ENCODE assay signal across 1 cellular context in the genomic region with DNA sequence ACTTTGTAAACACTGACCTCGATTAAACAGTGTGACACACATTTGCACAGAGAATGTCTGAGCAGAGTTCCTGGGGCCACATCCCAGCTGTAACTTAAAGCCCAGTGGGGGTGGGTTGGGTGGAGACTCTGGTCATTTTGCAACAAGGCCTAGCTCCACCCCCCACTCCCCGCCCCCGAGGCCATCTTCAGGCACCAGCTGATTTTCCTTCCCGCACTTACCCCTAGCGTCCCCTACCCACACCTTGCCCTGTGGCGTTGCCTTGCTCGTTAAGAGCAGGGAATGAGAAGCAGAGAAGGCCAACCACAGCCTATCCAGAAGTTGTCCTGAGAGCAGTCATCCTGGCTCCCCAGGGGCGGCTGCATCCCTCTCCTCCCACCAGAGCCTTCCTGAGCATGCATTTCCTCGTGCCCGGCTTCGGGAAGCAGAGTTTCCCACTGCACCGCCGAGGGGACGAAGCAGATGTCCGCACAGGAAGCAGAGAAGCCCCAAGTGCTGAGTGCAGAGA.
TF ChIP-seq lines count a peak whose summit lies in the region.

No MANE protein-coding gene starts in this region.

TF ChIP-seq in GM23338, 12 proteins besides CTCF, POLR2A, EP300 and RAD21 (continued from another document):
- TF ChIP-seq, protein P1, sequence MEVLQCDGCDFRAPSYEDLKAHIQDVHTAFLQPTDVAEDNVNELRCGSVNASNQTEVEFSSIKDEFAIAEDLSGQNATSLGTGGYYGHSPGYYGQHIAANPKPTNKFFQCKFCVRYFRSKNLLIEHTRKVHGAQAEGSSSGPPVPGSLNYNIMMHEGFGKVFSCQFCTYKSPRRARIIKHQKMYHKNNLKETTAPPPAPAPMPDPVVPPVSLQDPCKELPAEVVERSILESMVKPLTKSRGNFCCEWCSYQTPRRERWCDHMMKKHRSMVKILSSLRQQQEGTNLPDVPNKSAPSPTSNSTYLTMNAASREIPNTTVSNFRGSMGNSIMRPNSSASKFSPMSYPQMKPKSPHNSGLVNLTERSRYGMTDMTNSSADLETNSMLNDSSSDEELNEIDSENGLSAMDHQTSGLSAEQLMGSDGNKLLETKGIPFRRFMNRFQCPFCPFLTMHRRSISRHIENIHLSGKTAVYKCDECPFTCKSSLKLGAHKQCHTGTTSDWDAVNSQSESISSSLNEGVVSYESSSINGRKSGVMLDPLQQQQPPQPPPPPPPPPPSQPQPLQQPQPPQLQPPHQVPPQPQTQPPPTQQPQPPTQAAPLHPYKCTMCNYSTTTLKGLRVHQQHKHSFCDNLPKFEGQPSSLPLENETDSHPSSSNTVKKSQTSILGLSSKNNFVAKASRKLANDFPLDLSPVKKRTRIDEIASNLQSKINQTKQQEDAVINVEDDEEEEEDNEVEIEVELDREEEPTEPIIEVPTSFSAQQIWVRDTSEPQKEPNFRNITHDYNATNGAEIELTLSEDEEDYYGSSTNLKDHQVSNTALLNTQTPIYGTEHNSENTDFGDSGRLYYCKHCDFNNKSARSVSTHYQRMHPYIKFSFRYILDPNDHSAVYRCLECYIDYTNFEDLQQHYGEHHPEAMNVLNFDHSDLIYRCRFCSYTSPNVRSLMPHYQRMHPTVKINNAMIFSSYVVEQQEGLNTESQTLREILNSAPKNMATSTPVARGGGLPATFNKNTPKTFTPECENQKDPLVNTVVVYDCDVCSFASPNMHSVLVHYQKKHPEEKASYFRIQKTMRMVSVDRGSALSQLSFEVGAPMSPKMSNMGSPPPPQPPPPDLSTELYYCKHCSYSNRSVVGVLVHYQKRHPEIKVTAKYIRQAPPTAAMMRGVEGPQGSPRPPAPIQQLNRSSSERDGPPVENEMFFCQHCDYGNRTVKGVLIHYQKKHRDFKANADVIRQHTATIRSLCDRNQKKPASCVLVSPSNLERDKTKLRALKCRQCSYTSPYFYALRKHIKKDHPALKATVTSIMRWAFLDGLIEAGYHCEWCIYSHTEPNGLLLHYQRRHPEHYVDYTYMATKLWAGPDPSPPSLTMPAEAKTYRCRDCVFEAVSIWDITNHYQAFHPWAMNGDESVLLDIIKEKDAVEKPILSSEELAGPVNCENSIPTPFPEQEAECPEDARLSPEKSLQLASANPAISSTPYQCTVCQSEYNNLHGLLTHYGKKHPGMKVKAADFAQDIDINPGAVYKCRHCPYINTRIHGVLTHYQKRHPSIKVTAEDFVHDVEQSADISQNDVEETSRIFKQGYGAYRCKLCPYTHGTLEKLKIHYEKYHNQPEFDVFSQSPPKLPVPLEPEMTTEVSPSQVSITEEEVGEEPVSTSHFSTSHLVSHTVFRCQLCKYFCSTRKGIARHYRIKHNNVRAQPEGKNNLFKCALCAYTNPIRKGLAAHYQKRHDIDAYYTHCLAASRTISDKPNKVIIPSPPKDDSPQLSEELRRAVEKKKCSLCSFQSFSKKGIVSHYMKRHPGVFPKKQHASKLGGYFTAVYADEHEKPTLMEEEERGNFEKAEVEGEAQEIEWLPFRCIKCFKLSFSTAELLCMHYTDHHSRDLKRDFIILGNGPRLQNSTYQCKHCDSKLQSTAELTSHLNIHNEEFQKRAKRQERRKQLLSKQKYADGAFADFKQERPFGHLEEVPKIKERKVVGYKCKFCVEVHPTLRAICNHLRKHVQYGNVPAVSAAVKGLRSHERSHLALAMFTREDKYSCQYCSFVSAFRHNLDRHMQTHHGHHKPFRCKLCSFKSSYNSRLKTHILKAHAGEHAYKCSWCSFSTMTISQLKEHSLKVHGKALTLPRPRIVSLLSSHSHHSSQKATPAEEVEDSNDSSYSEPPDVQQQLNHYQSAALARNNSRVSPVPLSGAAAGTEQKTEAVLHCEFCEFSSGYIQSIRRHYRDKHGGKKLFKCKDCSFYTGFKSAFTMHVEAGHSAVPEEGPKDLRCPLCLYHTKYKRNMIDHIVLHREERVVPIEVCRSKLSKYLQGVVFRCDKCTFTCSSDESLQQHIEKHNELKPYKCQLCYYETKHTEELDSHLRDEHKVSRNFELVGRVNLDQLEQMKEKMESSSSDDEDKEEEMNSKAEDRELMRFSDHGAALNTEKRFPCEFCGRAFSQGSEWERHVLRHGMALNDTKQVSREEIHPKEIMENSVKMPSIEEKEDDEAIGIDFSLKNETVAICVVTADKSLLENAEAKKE (CRISPR knock-in tag; IDR thresholded peaks at IDR 0.05) = no peak
